Comparison of ENCODE assay signal across 13 cellular contexts in the genomic region with DNA sequence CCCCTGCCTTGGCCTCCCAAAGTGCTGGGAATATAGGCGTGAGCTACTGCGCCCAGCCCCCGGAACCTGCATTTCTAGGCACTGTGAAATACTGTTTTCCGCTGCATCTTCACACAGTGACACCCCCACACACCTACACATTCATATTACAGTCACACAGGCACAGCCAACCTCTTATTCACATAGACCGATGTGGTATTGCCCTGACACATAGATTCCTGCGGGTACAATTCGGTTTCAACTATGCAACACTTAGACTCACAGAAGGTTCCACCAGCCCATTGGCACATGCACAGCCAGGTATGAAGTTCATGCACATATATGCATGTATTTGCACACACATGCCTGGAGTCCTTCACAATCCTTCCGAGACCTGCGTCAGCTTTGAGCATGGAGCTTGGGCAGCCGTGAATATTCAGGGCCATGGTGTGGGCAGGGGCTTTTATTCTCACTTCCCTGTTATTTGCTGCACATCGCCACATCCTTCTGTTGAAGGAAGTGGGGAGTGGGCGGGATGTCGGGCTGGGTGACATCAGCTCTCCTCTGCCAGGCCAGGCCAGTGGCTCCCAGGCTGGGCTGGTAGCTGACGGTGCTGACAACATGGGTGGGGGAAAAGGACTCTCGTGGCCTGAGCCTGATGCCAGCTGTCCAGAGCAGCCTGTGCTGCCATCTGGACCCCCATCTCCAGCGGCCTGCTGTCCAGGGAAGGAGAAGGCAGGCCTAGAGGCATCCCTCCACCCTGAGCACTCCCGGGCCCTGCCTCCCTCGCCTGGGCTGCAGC. TPM values are rescaled to one million over a fixed set of nuclear protein-coding genes. Genes with fewer than 3 reads are reported as not detected.
DNase-seq lines count a peak whose midpoint lies in the region; ATAC-seq, FAIRE-seq and TF ChIP-seq lines count a peak whose summit lies in the region.
"Had no signal": no experiment of that assay in that cellular context is flagged by ENCODE, and none has a peak within 500 bp of the region (broad histone marks: within the 10 kb centered on the region; RNA-seq: fewer than 3 reads in every experiment).

No MANE protein-coding gene starts in this region.

- peak; percentile 62 for ATAC-seq in activated CD8-positive, alpha-beta T cell treated with anti-CD3 and anti-CD28 coated beads for 36 hours
- peak in 6 of 8 donors; percentile 1 to 40 (median 28) for ATAC-seq in heart right ventricle
- ATAC-seq in GM21737 (IDR thresholded peaks at IDR 0.05; ENCODE audit: unreplicated experiment): no peak
- ATAC-seq: A549, HCT116, Panc1 had no signal

- H3K36me3 ChIP-seq in heart right ventricle: no peaks in the 10 kb centered on the region
- H3K36me3 ChIP-seq: tibial artery had no signal

- no peak for TF ChIP-seq CTCF in activated CD8-positive, alpha-beta T cell treated with anti-CD3 and anti-CD28 coated beads for 36 hours (IDR thresholded peaks at IDR 0.05)
- TF ChIP-seq CTCF in heart right ventricle (IDR thresholded peaks at IDR 0.05): no peak

- peak overlapping the region; percentile 95 for H3K27ac Mint-ChIP-seq in activated CD8-positive, alpha-beta T cell treated with anti-CD3 and anti-CD28 coated beads for 36 hours
- H3K27ac Mint-ChIP-seq in stimulated activated naive CD8-positive, alpha-beta T cell treated with anti-CD3 and anti-CD28 coated beads, Interleukin-15, Interleukin-2, amounts not matched to agents 100 ng/mL and 50 ng/mL, for 24 hours: peak overlapping the region; percentile 89

- peaks cover 6 to 74% (median 25%) of the 10 kb centered on the region in 9 donors for H3K4me1 ChIP-seq in heart right ventricle

- POLR2A ChIA-PET in activated CD8-positive, alpha-beta T cell treated with anti-CD3 and anti-CD28 coated beads for 36 hours (lab: Charles Lee): interaction anchor here (1.0 to 11.5 kb wide), 5 partner anchors 9 to 149 kb away, joined by 4 to 161 read pairs (median 4); partner anchors contain the start of gene PDE4A

- H3K27me3 ChIP-seq in heart right ventricle: peaks cover 6 to 30% (median 26%) of the 10 kb centered on the region in 7 donors

- peak overlapping the region in 1 of 10 donors; percentile 5 for H3K4me3 ChIP-seq in heart right ventricle
- H3K4me3 ChIP-seq: A549, tibial artery had no signal

- no peaks in the 10 kb centered on the region for H3K9me3 ChIP-seq in heart right ventricle
- H3K9me3 ChIP-seq: A549, tibial artery had no signal

- intact Hi-C loops in activated CD8-positive, alpha-beta T cell treated with anti-CD3 and anti-CD28 coated beads for 36 hours (cut with micrococcal nuclease): loop anchor here (10.0 kb wide), 1 partner anchor 66 kb away; no protein-coding TSS in a partner anchor
- intact Hi-C loops in heart right ventricle (cut with DNase I): loop anchor here in 4 of 10 donors (10.0 kb wide), 3 partner anchors 66 to 166 kb away; partner anchors contain the start of genes CDKN2D (in 1 of the 4) and KRI1 (in 1 of the 4)

- peak overlapping the region in 2 of 10 donors; percentile 9 to 86 for H3K27ac ChIP-seq in heart right ventricle
- H3K27ac ChIP-seq: A549, tibial artery had no signal

- peak overlapping the region; percentile 33 for H3K4me3 Mint-ChIP-seq in activated CD8-positive, alpha-beta T cell treated with anti-CD3 and anti-CD28 coated beads for 36 hours
- peak overlapping the region; percentile 47 for H3K4me3 Mint-ChIP-seq in stimulated activated naive CD8-positive, alpha-beta T cell treated with anti-CD3 and anti-CD28 coated beads, Interleukin-15, Interleukin-2, amounts not matched to agents 100 ng/mL and 50 ng/mL, for 24 hours

- peak; percentile 69 for DNase-seq in SIG-M5 treated with dmso at 0.1 percent for 504 hours (lab: John Stamatoyannopoulos, UW; ENCODE audit: unreplicated experiment)
- no peak for DNase-seq in SIG-M5 (lab: John Stamatoyannopoulos, UW)
- DNase-seq in activated CD8-positive, alpha-beta T cell treated with anti-CD3 and anti-CD28 coated beads for 36 hours: peak; percentile 93
- DNase-seq in heart right ventricle: no peak
- DNase-seq in AG08396 (ENCODE audit: low spot score): no peak
- no peak for DNase-seq in HTR-8/SVneo (ENCODE audit: insufficient read length, low spot score)
- DNase-seq: cortex of kidney had no signal

- CTCF ChIA-PET in activated CD8-positive, alpha-beta T cell treated with anti-CD3 and anti-CD28 coated beads for 36 hours (lab: Charles Lee): interaction anchor here (0.8 to 21.1 kb wide), 7 partner anchors 13 to 158 kb away, joined by 3 to 587 read pairs (median 4); partner anchors contain the start of genes ICAM1, KRI1 and PDE4A

- no peaks in the 10 kb centered on the region for H3K27me3 Mint-ChIP-seq in activated CD8-positive, alpha-beta T cell treated with anti-CD3 and anti-CD28 coated beads for 36 hours
- no peaks in the 10 kb centered on the region for H3K27me3 Mint-ChIP-seq in stimulated activated naive CD8-positive, alpha-beta T cell treated with anti-CD3 and anti-CD28 coated beads, Interleukin-15, Interleukin-2, amounts not matched to agents 100 ng/mL and 50 ng/mL, for 24 hours

- WGBS in heart right ventricle, 2 donors: 61 to 67% methylated on average over 18 of the region's 18 CpGs

- no peak for FAIRE-seq in HTR-8/SVneo (lab: Jason Lieb, UNC)
- FAIRE-seq: A549 had no signal

- H3K9me3 Mint-ChIP-seq in activated CD8-positive, alpha-beta T cell treated with anti-CD3 and anti-CD28 coated beads for 36 hours: no peaks in the 10 kb centered on the region
- no peaks in the 10 kb centered on the region for H3K9me3 Mint-ChIP-seq in stimulated activated naive CD8-positive, alpha-beta T cell treated with anti-CD3 and anti-CD28 coated beads, Interleukin-15, Interleukin-2, amounts not matched to agents 100 ng/mL and 50 ng/mL, for 24 hours

- H3K36me3 Mint-ChIP-seq in activated CD8-positive, alpha-beta T cell treated with anti-CD3 and anti-CD28 coated beads for 36 hours (ENCODE audit: low read depth): peaks cover 1% of the 10 kb centered on the region
- H3K36me3 Mint-ChIP-seq in stimulated activated naive CD8-positive, alpha-beta T cell treated with anti-CD3 and anti-CD28 coated beads, Interleukin-15, Interleukin-2, amounts not matched to agents 100 ng/mL and 50 ng/mL, for 24 hours (ENCODE audit: low read depth): no peaks in the 10 kb centered on the region

- peaks cover 81% of the 10 kb centered on the region for H3K4me1 Mint-ChIP-seq in activated CD8-positive, alpha-beta T cell treated with anti-CD3 and anti-CD28 coated beads for 36 hours (ENCODE audit: low read depth)
- peaks cover 93% of the 10 kb centered on the region for H3K4me1 Mint-ChIP-seq in stimulated activated naive CD8-positive, alpha-beta T cell treated with anti-CD3 and anti-CD28 coated beads, Interleukin-15, Interleukin-2, amounts not matched to agents 100 ng/mL and 50 ng/mL, for 24 hours (ENCODE audit: low read depth)

RNA-seq across cellular contexts. Expression of gene CDC37, which starts 5.4 kb away (rescaled TPM):
- total RNA-seq in activated CD8-positive, alpha-beta T cell treated with anti-CD3 and anti-CD28 coated beads for 36 hours: 100 to 1,000 TPM; 236 to 238 TPM
- 100 to 1,000 TPM; 106 to 179 (median 121) TPM for total RNA-seq in heart right ventricle
- 100 to 1,000 TPM; 217 to 422 TPM for polyA plus RNA-seq in heart right ventricle

RNA-seq across cellular contexts. Expression of gene PDE4A, which starts 11.6 kb away (rescaled TPM):
- 10 to 100 TPM; 24.6 to 25.5 TPM for total RNA-seq in activated CD8-positive, alpha-beta T cell treated with anti-CD3 and anti-CD28 coated beads for 36 hours
- total RNA-seq in heart right ventricle: 10 to 100 TPM; 10.4 to 50.7 (median 17.3) TPM
- polyA plus RNA-seq in heart right ventricle: 10 to 100 TPM in 1 of 2 donors, 1 to 10 TPM in 1; 3.5 to 14.3 TPM

RNA-seq across cellular contexts. Expression of gene TYK2, which starts 28.3 kb away (rescaled TPM):
- 100 to 1,000 TPM; 143 TPM for total RNA-seq in activated CD8-positive, alpha-beta T cell treated with anti-CD3 and anti-CD28 coated beads for 36 hours
- 10 to 100 TPM; 37.0 to 80.2 (median 55.8) TPM for total RNA-seq in heart right ventricle
- polyA plus RNA-seq in heart right ventricle: 100 to 1,000 TPM in 1 of 2 donors, 10 to 100 TPM in 1; 76.3 to 182 TPM

Comparison
In these comparisons a context has a peak if more than half of its experiments do, and no peak if none do; other contexts are left out.
1. DNase-seq: peak in SIG-M5 treated with dmso at 0.1 percent for 504 hours (single experiment) and activated CD8-positive, alpha-beta T cell treated with anti-CD3 and anti-CD28 coated beads for 36 hours (single experiment); none in SIG-M5 (single experiment), heart right ventricle (0 of 2), AG08396 (single experiment) and HTR-8/SVneo (single experiment).